ENCODE assay signal across 1 cellular context in the genomic region with DNA sequence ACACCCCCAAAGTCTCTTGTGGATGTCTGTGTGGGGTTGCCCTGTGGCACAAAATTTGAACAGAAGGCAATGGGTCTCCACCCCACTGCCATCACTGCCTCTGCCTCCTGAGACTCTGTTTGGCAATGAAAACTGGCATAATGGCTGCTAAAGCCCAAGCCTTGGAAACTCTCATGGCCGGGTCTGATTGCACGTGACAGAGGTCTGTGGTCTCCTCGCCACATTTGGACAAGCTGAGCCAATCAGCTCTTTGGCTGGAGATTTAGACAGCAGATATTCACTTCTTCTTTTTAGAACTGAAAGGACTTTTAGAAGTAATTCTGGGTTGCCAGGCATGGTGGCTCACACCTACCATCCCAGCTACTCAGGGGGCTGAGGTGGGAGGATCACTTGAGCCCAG.
TF ChIP-seq lines count a peak whose summit lies in the region.

No MANE protein-coding gene starts in this region.

TF ChIP-seq in SK-N-SH treated with all-trans-retinoic acid at 6 μM for 48 hours, 23 proteins besides CTCF, POLR2A, EP300 and RAD21 (continued from another document):
- TF ChIP-seq, protein P1, sequence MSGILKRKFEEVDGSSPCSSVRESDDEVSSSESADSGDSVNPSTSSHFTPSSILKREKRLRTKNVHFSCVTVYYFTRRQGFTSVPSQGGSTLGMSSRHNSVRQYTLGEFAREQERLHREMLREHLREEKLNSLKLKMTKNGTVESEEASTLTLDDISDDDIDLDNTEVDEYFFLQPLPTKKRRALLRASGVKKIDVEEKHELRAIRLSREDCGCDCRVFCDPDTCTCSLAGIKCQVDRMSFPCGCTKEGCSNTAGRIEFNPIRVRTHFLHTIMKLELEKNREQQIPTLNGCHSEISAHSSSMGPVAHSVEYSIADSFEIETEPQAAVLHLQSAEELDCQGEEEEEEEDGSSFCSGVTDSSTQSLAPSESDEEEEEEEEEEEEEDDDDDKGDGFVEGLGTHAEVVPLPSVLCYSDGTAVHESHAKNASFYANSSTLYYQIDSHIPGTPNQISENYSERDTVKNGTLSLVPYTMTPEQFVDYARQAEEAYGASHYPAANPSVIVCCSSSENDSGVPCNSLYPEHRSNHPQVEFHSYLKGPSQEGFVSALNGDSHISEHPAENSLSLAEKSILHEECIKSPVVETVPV (CRISPR knock-in tag; IDR thresholded peaks at IDR 0.05), result no peak
- no peak for TF ChIP-seq ISL1 (CRISPR knock-in tag; IDR thresholded peaks at IDR 0.05)
- TF ChIP-seq ZNF565 (CRISPR knock-in tag; conservative IDR thresholded peaks at IDR 0.05; ENCODE audit: low read depth), result no peak
- TF ChIP-seq OSR1 (CRISPR knock-in tag; IDR thresholded peaks at IDR 0.05), result no peak
- no peak for TF ChIP-seq TCF4 (CRISPR knock-in tag; IDR thresholded peaks at IDR 0.05; ENCODE audit: borderline replicate concordance)
- TF ChIP-seq, protein P2, sequence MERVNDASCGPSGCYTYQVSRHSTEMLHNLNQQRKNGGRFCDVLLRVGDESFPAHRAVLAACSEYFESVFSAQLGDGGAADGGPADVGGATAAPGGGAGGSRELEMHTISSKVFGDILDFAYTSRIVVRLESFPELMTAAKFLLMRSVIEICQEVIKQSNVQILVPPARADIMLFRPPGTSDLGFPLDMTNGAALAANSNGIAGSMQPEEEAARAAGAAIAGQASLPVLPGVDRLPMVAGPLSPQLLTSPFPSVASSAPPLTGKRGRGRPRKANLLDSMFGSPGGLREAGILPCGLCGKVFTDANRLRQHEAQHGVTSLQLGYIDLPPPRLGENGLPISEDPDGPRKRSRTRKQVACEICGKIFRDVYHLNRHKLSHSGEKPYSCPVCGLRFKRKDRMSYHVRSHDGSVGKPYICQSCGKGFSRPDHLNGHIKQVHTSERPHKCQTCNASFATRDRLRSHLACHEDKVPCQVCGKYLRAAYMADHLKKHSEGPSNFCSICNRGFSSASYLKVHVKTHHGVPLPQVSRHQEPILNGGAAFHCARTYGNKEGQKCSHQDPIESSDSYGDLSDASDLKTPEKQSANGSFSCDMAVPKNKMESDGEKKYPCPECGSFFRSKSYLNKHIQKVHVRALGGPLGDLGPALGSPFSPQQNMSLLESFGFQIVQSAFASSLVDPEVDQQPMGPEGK (CRISPR knock-in tag; IDR thresholded peaks at IDR 0.05; ENCODE audit: borderline replicate concordance), result no peak
- no peak for TF ChIP-seq TOX (CRISPR knock-in tag; IDR thresholded peaks at IDR 0.05; ENCODE audit: borderline replicate concordance)
